Comparison of ENCODE assay signal across 8 cellular contexts in genomic region chr11:36265793-36266628, GRCh38. TPM values are rescaled to one million over a fixed set of nuclear protein-coding genes. Genes with fewer than 3 reads are reported as not detected.
A peak's percentile ranks its signal among the peaks of the same experiment; 100 is the strongest.
DNase-seq lines count a peak whose midpoint lies in the region; ATAC-seq and TF ChIP-seq lines count a peak whose summit lies in the region.

No MANE protein-coding gene starts in this region.

- H3K36me3 Mint-ChIP-seq in activated T-cell treated with anti-CD3 and anti-CD28 coated beads, Interleukin-2, amount 50 U/mL, for 24 hours (ENCODE audit: low read depth): peaks cover 6% of the 10 kb centered on the region

- H3K4me2 ChIP-seq in OCI-LY1 (ENCODE audit: low read length) (no peak overlapping the region), osteoblast (ENCODE audit: insufficient read depth, low read length) (no peak overlapping the region)

- H3K79me2 ChIP-seq in OCI-LY1 (ENCODE audit: insufficient read depth, low read length) (no peaks in the 10 kb centered on the region), osteoblast (ENCODE audit: insufficient read depth, low read length) (no peaks in the 10 kb centered on the region)

- no peaks in the 10 kb centered on the region for H3K9me3 Mint-ChIP-seq in activated T-cell treated with anti-CD3 and anti-CD28 coated beads, Interleukin-2, amount 50 U/mL, for 24 hours

- intact Hi-C loops in vagina (cut with DNase I): loop anchor here (10.0 kb wide), 1 partner anchor 451 kb away; no protein-coding TSS in a partner anchor

- no peak for TF ChIP-seq POLR2A in vagina (IDR thresholded peaks at IDR 0.05)

- H3K4me3 ChIP-seq in BE2C (ENCODE audit: low read depth, low read length) (no peak overlapping the region), OCI-LY1 (ENCODE audit: low read depth, low read length, poor library complexity, severe bottlenecking) (no peak overlapping the region), fibroblast of the aortic adventitia (ENCODE audit: low read depth, low read length) (no peak overlapping the region), osteoblast (ENCODE audit: insufficient read depth, low read length) (no peak overlapping the region), vagina (no peak overlapping the region)

- H3K4me1 Mint-ChIP-seq in activated T-cell treated with anti-CD3 and anti-CD28 coated beads, Interleukin-2, amount 50 U/mL, for 24 hours (ENCODE audit: low read depth): no peaks in the 10 kb centered on the region

- H4K20me1 ChIP-seq in OCI-LY1 (ENCODE audit: insufficient read depth, low read length): no peaks in the 10 kb centered on the region
- no peaks in the 10 kb centered on the region for H4K20me1 ChIP-seq in osteoblast (ENCODE audit: insufficient read depth, low read length)

- H3F3A ChIP-seq in OCI-LY1 (ENCODE audit: insufficient read depth, low read length): no peaks in the 10 kb centered on the region

- no peak overlapping the region for H2AFZ ChIP-seq in OCI-LY1 (ENCODE audit: low read length)
- H2AFZ ChIP-seq in osteoblast (ENCODE audit: low read length): no peak overlapping the region

- H3K36me3 ChIP-seq in BE2C (no peaks in the 10 kb centered on the region), OCI-LY1 (ENCODE audit: insufficient read depth, low read length) (no peaks in the 10 kb centered on the region), osteoblast (ENCODE audit: insufficient read depth, low read length) (no peaks in the 10 kb centered on the region), vagina (peaks cover 0 to 6% of the 10 kb centered on the region in 2 donors)

- H3K27me3 Mint-ChIP-seq in activated T-cell treated with anti-CD3 and anti-CD28 coated beads, Interleukin-2, amount 50 U/mL, for 24 hours: peaks cover 7% of the 10 kb centered on the region

- peak; percentile 42 for DNase-seq in BE2C
- DNase-seq in activated T-cell treated with anti-CD3 and anti-CD28 coated beads, Interleukin-2, amount 50 U/mL, for 24 hours: peak; percentile 74
- peak; percentile 52 for DNase-seq in fibroblast of the aortic adventitia (ENCODE audit: low read depth)
- DNase-seq in osteoblast (ENCODE audit: insufficient read length, low spot score, missing footprints): peak; percentile 92
- no peak for DNase-seq in vagina (ENCODE audit: extremely low spot score in 2 of 2)

- no peaks in the 10 kb centered on the region for H3K27me3 ChIP-seq in BE2C
- no peaks in the 10 kb centered on the region for H3K27me3 ChIP-seq in OCI-LY1 (ENCODE audit: insufficient read depth, low read length)
- peaks cover 22% of the 10 kb centered on the region for H3K27me3 ChIP-seq in osteoblast (ENCODE audit: insufficient read depth, low read length)
- H3K27me3 ChIP-seq in vagina: no peaks in the 10 kb centered on the region

- no peak overlapping the region for H3K9ac ChIP-seq in OCI-LY1 (ENCODE audit: low read length)

- no peaks in the 10 kb centered on the region for H3K9me2 ChIP-seq in OCI-LY1 (ENCODE audit: low read depth, low read length)

- H3K4me1 ChIP-seq in BE2C (no peaks in the 10 kb centered on the region), OCI-LY1 (ENCODE audit: insufficient read depth, low read length, severe bottlenecking) (no peaks in the 10 kb centered on the region), osteoblast (ENCODE audit: insufficient read depth, low read length) (no peaks in the 10 kb centered on the region), vagina (no peaks in the 10 kb centered on the region)

- H3K9me3 ChIP-seq in BE2C (no peaks in the 10 kb centered on the region), OCI-LY1 (ENCODE audit: low read length) (no peaks in the 10 kb centered on the region), osteoblast (ENCODE audit: low read depth, low read length) (no peaks in the 10 kb centered on the region), vagina (no peaks in the 10 kb centered on the region)

- no peak overlapping the region for H3K27ac Mint-ChIP-seq in activated T-cell treated with anti-CD3 and anti-CD28 coated beads, Interleukin-2, amount 50 U/mL, for 24 hours

- no peak overlapping the region for H3K27ac ChIP-seq in OCI-LY1 (ENCODE audit: low read depth, low read length, poor library complexity, severe bottlenecking)
- H3K27ac ChIP-seq in osteoblast (ENCODE audit: low read depth, low read length): no peak overlapping the region
- no peak overlapping the region for H3K27ac ChIP-seq in vagina

- ATAC-seq in GM19025 (IDR thresholded peaks at IDR 0.05; ENCODE audit: low read depth, unreplicated experiment) (peak; percentile 60), HG03469 (IDR thresholded peaks at IDR 0.05; ENCODE audit: unreplicated experiment) (peak; percentile 54)

- TF ChIP-seq CTCF in BE2C (IDR thresholded peaks at IDR 0.05; ENCODE audit: low read depth, low read length) (peak; percentile 68), OCI-LY1 (IDR thresholded peaks at IDR 0.05; ENCODE audit: low read length) (peak; percentile 92), fibroblast of the aortic adventitia (IDR thresholded peaks at IDR 0.05; ENCODE audit: insufficient read depth, low read length) (peak; percentile 85), osteoblast (IDR thresholded peaks at IDR 0.05; ENCODE audit: extremely low read depth, low read depth, low read length) (peak; percentile 87), vagina (IDR thresholded peaks at IDR 0.05) (peak; percentile 25 to 82 (median 81))

- H3K4me3 Mint-ChIP-seq in activated T-cell treated with anti-CD3 and anti-CD28 coated beads, Interleukin-2, amount 50 U/mL, for 24 hours: no peak overlapping the region

RNA-seq across cellular contexts. Expression of gene COMMD9, which starts 23.2 kb away (rescaled TPM):
- 30.0 TPM for polyA plus RNA-seq in BE2C (2012; ENCODE audit: insufficient read depth, insufficient read length, low read depth)
- total RNA-seq in fibroblast of the aortic adventitia (ENCODE audit: low replicate concordance) (31.3 and 39.9 TPM in 2 replicates), osteoblast (39.5 and 52.5 TPM in 2 replicates), vagina (22.6 TPM)

RNA-seq across cellular contexts. Expression of gene PRR5L, which starts 30.1 kb away (rescaled TPM):
- 1.5 TPM for polyA plus RNA-seq in BE2C (2012; ENCODE audit: insufficient read depth, insufficient read length, low read depth)
- total RNA-seq in fibroblast of the aortic adventitia (ENCODE audit: low replicate concordance): 0.54 and 20.8 TPM in 2 replicates
- 9.8 and 18.6 TPM in 2 replicates for total RNA-seq in osteoblast
- total RNA-seq in vagina: 27.5 TPM

Comparison
In these comparisons a context has a peak if more than half of its experiments do, and no peak if none do; other contexts are left out.
1. DNase-seq: peak in BE2C (single experiment), activated T-cell treated with anti-CD3 and anti-CD28 coated beads, Interleukin-2, amount 50 U/mL, for 24 hours (single experiment), fibroblast of the aortic adventitia (single experiment) and osteoblast (single experiment); none in vagina (0 of 2).
2. Peak in every context shown above with its lines, with median percentiles within 50 percentile points of each other: CTCF ChIP-seq.